21 cellular contexts compared by ENCODE assay signal in the genomic region with DNA sequence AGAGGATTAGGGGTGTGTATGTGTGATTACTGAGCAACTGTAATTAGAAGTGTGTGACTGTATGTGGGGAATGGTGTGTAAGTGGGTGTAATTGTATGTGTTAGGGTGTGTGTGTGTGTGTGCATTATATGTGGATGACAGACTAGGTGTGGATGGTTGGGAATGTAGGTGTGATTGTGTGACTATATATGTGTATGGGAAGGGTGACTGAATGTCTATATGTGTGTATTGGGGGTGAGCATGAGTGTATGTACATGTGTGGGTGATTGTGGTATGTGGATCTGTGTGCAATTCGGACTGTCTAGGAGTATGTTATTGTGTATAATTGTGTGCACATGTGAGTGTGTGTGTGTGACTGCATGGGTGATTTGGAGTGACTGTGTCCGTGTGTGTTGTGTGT. TPM values are rescaled to one million over a fixed set of nuclear protein-coding genes. Genes with fewer than 3 reads are reported as not detected.
DNase-seq lines count a peak whose midpoint lies in the region; ATAC-seq, FAIRE-seq and TF ChIP-seq lines count a peak whose summit lies in the region.
"Had no signal": no experiment of that assay in that cellular context is flagged by ENCODE, and none has a peak within 500 bp of the region (broad histone marks: within the 10 kb centered on the region; RNA-seq: fewer than 3 reads in every experiment).

No MANE protein-coding gene starts in this region.

- WGBS in GM12878 (ENCODE audit: insufficient coverage, insufficient replicate concordance, low lambda C conversion rate, missing lambda C conversion rate): 36% methylated on average over 2 of the region's 2 CpGs
- 98 to 100% methylated on average over 1 to 2 of the region's 2 CpGs for WGBS in endodermal cell (ENCODE audit: insufficient coverage in 1 of 2, insufficient read length in 1 of 2), 2 experiments

- POLR2A ChIA-PET in HEK293 (lab: Yijun Ruan, JAX): no interaction called here
- POLR2A ChIA-PET in GM12878 (lab: Charles Lee): interaction anchor here (0.7 kb wide), 1 partner anchor 151 kb away, joined by 9 read pairs; no protein-coding TSS in a partner anchor

- no peak for TF ChIP-seq POLR2A in GM12878 (IDR thresholded peaks at IDR 0.05; ENCODE audit: low read depth, low read length)

- H3K27ac Mint-ChIP-seq in nephron: peak overlapping the region; percentile 0 to 8 (median 2)
- no peak overlapping the region for H3K27ac Mint-ChIP-seq in endodermal cell

- peaks cover 27% of the 10 kb centered on the region for H3K4me1 Mint-ChIP-seq in nephron
- peaks cover 22% of the 10 kb centered on the region for H3K4me1 Mint-ChIP-seq in endodermal cell

- BruUV-seq in GM12878 (replicated peaks; lab: Mats Ljungman, UMichigan): no TSS peak

- no peaks in the 10 kb centered on the region for H3K36me3 Mint-ChIP-seq in nephron (ENCODE audit: low read depth)
- H3K36me3 Mint-ChIP-seq in endodermal cell (ENCODE audit: low read depth): no peaks in the 10 kb centered on the region
- H3K36me3 Mint-ChIP-seq: CD4-positive, alpha-beta memory T cell had no signal

- in situ Hi-C loops in GM12878 (cut with MboI): no loop called here

- TF ChIP-seq EP300 in GM12878 (IDR thresholded peaks at IDR 0.05; ENCODE audit: borderline replicate concordance in 1 of 2, control insufficient read depth in 1 of 2, low read depth in 2 of 2, low read length in 2 of 2): no peak

- no peak overlapping the region for H2AFZ ChIP-seq in GM12878 (ENCODE audit: control insufficient read depth, low read depth, low read length)

- TF ChIP-seq CTCF in HEK293 (tag by site-specific recombination; IDR thresholded peaks at IDR 0.05): no peak
- TF ChIP-seq CTCF in GM12878 (IDR thresholded peaks at IDR 0.05 in 2 of 3, conservative IDR thresholded peaks at IDR 0.05 in 1 of 3; ENCODE audit: control insufficient read depth in 2 of 3, extremely low read depth in 1 of 3, insufficient read depth in 1 of 3, low read depth in 3 of 3, low read length in 3 of 3): no peak
- TF ChIP-seq CTCF in nephron (IDR thresholded peaks at IDR 0.05; ENCODE audit: unreplicated experiment in 3 of 3): no peak
- TF ChIP-seq CTCF in endodermal cell (conservative IDR thresholded peaks at IDR 0.05): no peak

- H3K9ac ChIP-seq in GM12878 (ENCODE audit: control insufficient read depth, insufficient read depth, low read length): no peak overlapping the region
- H3K9ac ChIP-seq in endodermal cell (ENCODE audit: extremely low read depth, low read length, poor library complexity, severe bottlenecking): no peak overlapping the region
- H3K9ac ChIP-seq: BLaER1 treated with 17β-estradiol and CSF1 and Interleukin-3, amounts not matched to agents 10 nM and 100 nM had no signal

- H3K9me3 ChIP-seq in HEK293 (ENCODE audit: control insufficient read depth, insufficient read depth, low read depth, low read length) (no peaks in the 10 kb centered on the region), GM12878 (replicated peaks; ENCODE audit: control insufficient read depth, insufficient read depth, low read length) (no peaks in the 10 kb centered on the region), endodermal cell (ENCODE audit: control insufficient read depth, low read length) (no peaks in the 10 kb centered on the region)
- H3K9me3 ChIP-seq: BLaER1 treated with 17β-estradiol and CSF1 and Interleukin-3, amounts not matched to agents 10 nM and 100 nM; Peyer's patch; SJCRH30 had no signal

- CTCF ChIA-PET in HEK293 (lab: Yijun Ruan, JAX) (interaction anchor here (0.7 kb wide), 1 partner anchor 19 kb away, joined by 3 read pairs; no protein-coding TSS in a partner anchor), GM12878 (lab: Yijun Ruan, JAX) (no interaction called here)

- H3K4me3 Mint-ChIP-seq in nephron: no peak overlapping the region
- no peak overlapping the region for H3K4me3 Mint-ChIP-seq in endodermal cell
- H3K4me3 Mint-ChIP-seq: CD4-positive, alpha-beta memory T cell had no signal

- no peaks in the 10 kb centered on the region for H3K36me3 ChIP-seq in HEK293 (ENCODE audit: control insufficient read depth in 2 of 2, insufficient read depth in 1 of 2, low read length in 2 of 2)
- H3K36me3 ChIP-seq in GM12878 (ENCODE audit: control insufficient read depth in 2 of 2, insufficient read depth in 2 of 2, low read length in 1 of 2): no peaks in the 10 kb centered on the region
- no peaks in the 10 kb centered on the region for H3K36me3 ChIP-seq in endodermal cell (ENCODE audit: control insufficient read depth, insufficient read depth, low read length)
- H3K36me3 ChIP-seq: BLaER1 treated with 17β-estradiol and CSF1 and Interleukin-3, amounts not matched to agents 10 nM and 100 nM; Peyer's patch; SJCRH30 had no signal

- FAIRE-seq in GM12878 (lab: Jason Lieb, UNC) (peak; percentile 72), urothelium cell line (lab: Jason Lieb, UNC) (peak; percentile 91), HTR-8/SVneo (lab: Jason Lieb, UNC) (no peak)
- FAIRE-seq: GM18507 had no signal

- H3K4me1 ChIP-seq in HEK293 (ENCODE audit: control insufficient read depth, insufficient read depth, low read length) (no peaks in the 10 kb centered on the region), GM12878 (ENCODE audit: control insufficient read depth, insufficient read depth, low read length) (no peaks in the 10 kb centered on the region), endodermal cell (ENCODE audit: control insufficient read depth, insufficient read depth, low read length) (peaks cover 10% of the 10 kb centered on the region)

- ATAC-seq in GM12878: no peak
- ATAC-seq: HCT116 had no signal

- H3K27ac ChIP-seq in HEK293 (ENCODE audit: extremely low read depth, low read depth, low read length) (no peak overlapping the region), GM12878 (ENCODE audit: control insufficient read depth, insufficient read depth) (no peak overlapping the region), endodermal cell (ENCODE audit: low read depth, low read length) (no peak overlapping the region)
- H3K27ac ChIP-seq: BLaER1 treated with 17β-estradiol and CSF1 and Interleukin-3, amounts not matched to agents 10 nM and 100 nM; Peyer's patch; SJCRH30 had no signal

- TF ChIP-seq RAD21 in GM12878 (IDR thresholded peaks at IDR 0.05; ENCODE audit: insufficient read depth, low read depth, low read length): no peak

- DNase-seq in GM12878 (ENCODE audit: low read depth, low spot score) (no peak), urothelium cell line (ENCODE audit: low spot score) (no peak), HTR-8/SVneo (ENCODE audit: insufficient read length, low spot score) (no peak), endodermal cell (no peak), NCI-H82 (lab: John Stamatoyannopoulos, UW) (no peak)
- DNase-seq: CD4-positive, alpha-beta memory T cell; DND-41; GOT3; NCI-H1105; NCI-H146; NCI-H2029; NCI-H226; NCI-H510A treated with DMSO at 0.1 percent for 48 hours; NCI-H774; Peyer's patch; SJCRH30 had no signal

- RAD21 ChIA-PET in GM12878 (lab: Charles Lee; ENCODE audit: unreplicated experiment): no interaction called here

- no peak overlapping the region for H3K4me2 ChIP-seq in GM12878 (ENCODE audit: control insufficient read depth, insufficient read depth)

- H3K27me3 ChIP-seq in GM12878 (replicated peaks in 1 of 2; ENCODE audit: control insufficient read depth in 2 of 2, insufficient read depth in 2 of 2, low read length in 1 of 2) (peaks cover 0 to 3% of the 10 kb centered on the region in 2 experiments; a peak in 3 of 4 replicates), endodermal cell (ENCODE audit: control insufficient read depth, insufficient read depth, low read length, poor library complexity, severe bottlenecking) (no peaks in the 10 kb centered on the region)
- H3K27me3 ChIP-seq: Peyer's patch, SJCRH30 had no signal

- intact Hi-C loops in GM12878 (cut with micrococcal nuclease; ENCODE audit: unreplicated experiment): no loop called here

- H3K4me3 ChIP-seq in HEK293 (ENCODE audit: low read depth, low read length) (no peak overlapping the region), GM12878 (no peak overlapping the region), endodermal cell (ENCODE audit: low read length) (no peak overlapping the region)
- H3K4me3 ChIP-seq: BLaER1 treated with 17β-estradiol and CSF1 and Interleukin-3, amounts not matched to agents 10 nM and 100 nM; Peyer's patch; SJCRH30 had no signal

- H3K9me3 Mint-ChIP-seq in nephron (no peaks in the 10 kb centered on the region), endodermal cell (no peaks in the 10 kb centered on the region)
- H3K9me3 Mint-ChIP-seq: CD4-positive, alpha-beta memory T cell had no signal

- no peaks in the 10 kb centered on the region for H3K79me2 ChIP-seq in GM12878 (ENCODE audit: control insufficient read depth, insufficient read depth, low read length)

- H4K20me1 ChIP-seq in GM12878 (ENCODE audit: control insufficient read depth, insufficient read depth): no peaks in the 10 kb centered on the region
- H4K20me1 ChIP-seq: BLaER1 treated with 17β-estradiol and CSF1 and Interleukin-3, amounts not matched to agents 10 nM and 100 nM had no signal

- H3K27me3 Mint-ChIP-seq in nephron (ENCODE audit: low read depth) (no peaks in the 10 kb centered on the region), endodermal cell (ENCODE audit: insufficient read depth) (no peaks in the 10 kb centered on the region)

- SMC1A ChIA-PET in GM12878 (lab: Charles Lee; ENCODE audit: uncharacterized antibody, unreplicated experiment): no interaction called here

TF ChIP-seq in HEK293, 187 proteins besides CTCF, POLR2A, EP300 and RAD21 (continues in another document):
- peak; percentile 44; the same call in 1 of the 2 replicates for TF ChIP-seq ZNF600 (tag by site-specific recombination; IDR thresholded peaks at IDR 0.05)

TF ChIP-seq in GM12878, 131 proteins besides CTCF, POLR2A, EP300 and RAD21 (continues in another document):
- TF ChIP-seq PAX5 (IDR thresholded peaks at IDR 0.05; ENCODE audit: borderline replicate concordance, low read depth, low read length): no peak

RNA-seq across cellular contexts. Expression of a gene that starts 43.2 kb away (rescaled TPM):
- 0.20 and 0.46 TPM in 2 replicates for total RNA-seq in GM12878 (2013; cell fraction: nucleolus; rRNA removed)
- total RNA-seq in GM12878 (2014; rRNA removed): under 0.01 TPM in 2 replicates
- total RNA-seq in GM12878 (2014; rRNA removed; fragmentation: Illumina TruSeq; extraction: Trizol): not detected in 2 replicates
- 0.10 and 0.16 TPM in 2 replicates for total RNA-seq in GM12878 (2021)
- polyA plus RNA-seq in GM12878 (2011; ENCODE audit: low read depth): not detected
- 0.03 and 0.06 TPM in 2 replicates for polyA plus RNA-seq in GM12878 (2011; rRNA removed)
- 0.01 and 0.02 TPM in 2 replicates for polyA plus RNA-seq in GM12878 (2011; cell fraction: cytosol; rRNA removed)
- 0.28 and 0.32 TPM in 2 replicates for polyA plus RNA-seq in GM12878 (2011; cell fraction: nucleus; rRNA removed)
- not detected in 2 replicates for polyA plus RNA-seq in GM12878 (2012)
- not detected in 2 replicates for polyA plus RNA-seq in GM12878 (2014; fragmentation: Illumina TruSeq; extraction: Trizol)
- not detected for polyA plus RNA-seq in GM12878 (2014; fragmentation: Nextera tagmentation; extraction: Ambion mirVana)
- polyA plus RNA-seq in GM12878 (2014; rRNA removed): not detected in 2 replicates
- polyA plus RNA-seq in GM12878 (2016; fragmentation: Nextera tagmentation; extraction: Ambion mirVana): not detected
- polyA minus RNA-seq in GM12878 (2011; rRNA and poly(A)+ RNA removed): 0.05 TPM in 1 of 2 replicates, not detected in the other
- 2.4 and 5.1 TPM in 2 replicates for polyA minus RNA-seq in GM12878 (2011; cell fraction: cytosol; rRNA and poly(A)+ RNA removed)
- 0.12 and 0.67 TPM in 2 replicates for polyA minus RNA-seq in GM12878 (2011; cell fraction: nucleus; rRNA and poly(A)+ RNA removed)
- 100 to 1,000 TPM; 190 to 213 TPM for total RNA-seq in endodermal cell
- 16.0 TPM for polyA plus RNA-seq in endodermal cell (2013, experiment 1 of 2)
- 17.3 TPM for polyA plus RNA-seq in endodermal cell (2013, experiment 2 of 2)
- polyA plus RNA-seq: CD4-positive, alpha-beta memory T cell had no signal

Comparison
In these comparisons a context has a peak if more than half of its experiments do, and no peak if none do; other contexts are left out.
1. RNA of a gene that starts 43.2 kb away (total RNA-seq): 190 to 213 TPM in endodermal cell; under 0.01 to 0.46 TPM in GM12878; every median in the first group is over 100 times any median in the second.